ENCODE assay signal across 8 cellular contexts in genomic region chr3:37862219-37862711, GRCh38. TPM values are rescaled to one million over a fixed set of nuclear protein-coding genes. Genes with fewer than 3 reads are reported as not detected.
DNase-seq lines count a peak whose midpoint lies in the region; ATAC-seq, FAIRE-seq and TF ChIP-seq lines count a peak whose summit lies in the region.

No MANE protein-coding gene starts in this region.

- H3K36me3 Mint-ChIP-seq in T-helper 17 cell (ENCODE audit: low read depth) = no peaks in the 10 kb centered on the region
- no peaks in the 10 kb centered on the region for H3K36me3 Mint-ChIP-seq in central memory CD8-positive, alpha-beta T cell (ENCODE audit: insufficient read depth)

- DNase-seq in H54 (ENCODE audit: insufficient read length, low spot score) (peak; percentile 28), T-helper 17 cell (peak in 1 of 3 donors; percentile 16), left lobe of liver (ENCODE audit: low spot score) (peak; percentile 70), NCI-H226 (no peak), cortex of kidney (lab: John Stamatoyannopoulos, UW) (no peak)
- DNase-seq in central memory CD8-positive, alpha-beta T cell (ENCODE audit: low spot score in 2 of 2) = no peak
- DNase-seq in stimulated activated CD4-positive, alpha-beta T cell treated with anti-CD3 and anti-CD28 coated beads, Interleukin-2, amount 100 ng/mL, for 48 hours = peak; percentile 29 to 51

- no peaks in the 10 kb centered on the region for H3K9me3 Mint-ChIP-seq in central memory CD8-positive, alpha-beta T cell

- peak; percentile 18 for ATAC-seq in T-helper 17 cell
- no peak for ATAC-seq in central memory CD8-positive, alpha-beta T cell (replicated peaks; ENCODE audit: extremely low read depth, poor library complexity, severe bottlenecking)
- peak; percentile 40 for ATAC-seq in left lobe of liver
- ATAC-seq in GM21786 (IDR thresholded peaks at IDR 0.05; ENCODE audit: unreplicated experiment) = no peak

- peak overlapping the region; percentile 87 for H3K4me3 Mint-ChIP-seq in T-helper 17 cell
- H3K4me3 Mint-ChIP-seq in central memory CD8-positive, alpha-beta T cell = peak overlapping the region; percentile 3

- H3K27ac Mint-ChIP-seq in T-helper 17 cell = peak overlapping the region; percentile 79
- no peak overlapping the region for H3K27ac Mint-ChIP-seq in central memory CD8-positive, alpha-beta T cell (ENCODE audit: low read depth)

- peaks cover 14% of the 10 kb centered on the region for H3K27me3 Mint-ChIP-seq in T-helper 17 cell
- peaks cover 50% of the 10 kb centered on the region for H3K27me3 Mint-ChIP-seq in central memory CD8-positive, alpha-beta T cell

- peaks cover 20% of the 10 kb centered on the region for H3K4me1 Mint-ChIP-seq in T-helper 17 cell
- peaks cover 7% of the 10 kb centered on the region for H3K4me1 Mint-ChIP-seq in central memory CD8-positive, alpha-beta T cell

- FAIRE-seq in H54 (lab: Jason Lieb, UNC) = no peak

- TF ChIP-seq POLR2A in H54 (IDR thresholded peaks at IDR 0.05; ENCODE audit: low read depth, low read length) = no peak

- no peaks in the 10 kb centered on the region for H3K9me3 ChIP-seq in T-helper 17 cell (ENCODE audit: control insufficient read depth, low read length, poor library complexity, severe bottlenecking)

RNA-seq across cellular contexts. Expression of gene CTDSPL, which starts 0.6 kb away (rescaled TPM):
- total RNA-seq in T-helper 17 cell (10 to 100 TPM in 1 of 2 donors, 1 to 10 TPM in 1; 2.2 to 48.0 TPM), left lobe of liver (22.1 TPM)

Comparison
In these comparisons a context has a peak if more than half of its experiments do, and no peak if none do; other contexts are left out.
1. DNase-seq: peak in H54 (single experiment), left lobe of liver (single experiment) and stimulated activated CD4-positive, alpha-beta T cell treated with anti-CD3 and anti-CD28 coated beads, Interleukin-2, amount 100 ng/mL, for 48 hours (2 of 2); none in central memory CD8-positive, alpha-beta T cell (0 of 2), NCI-H226 (single experiment) and cortex of kidney (single experiment).
2. ATAC-seq: peak in T-helper 17 cell (single experiment) and left lobe of liver (single experiment); none in central memory CD8-positive, alpha-beta T cell (single experiment) and GM21786 (single experiment).